Comparison of ENCODE assay signal across 9 cellular contexts in genomic region chr10:110083884-110084283, GRCh38.
DNase-seq lines count a peak whose midpoint lies in the region; ATAC-seq lines count a peak whose summit lies in the region.
"Had no signal": no experiment of that assay in that cellular context is flagged by ENCODE, and none has a peak within 500 bp of the region (broad histone marks: within the 10 kb centered on the region; RNA-seq: fewer than 3 reads in every experiment).

No MANE protein-coding gene starts in this region.

- peaks cover 91 to 93% (median 91%) of the 10 kb centered on the region in 3 donors for H3K4me1 Mint-ChIP-seq in T-cell

- DNase-seq in A172 (ENCODE audit: low spot score) (peak; percentile 2), EH (ENCODE audit: low read depth) (peak; percentile 27), T-cell (no peak), iris pigment epithelial cell (ENCODE audit: low read depth) (peak; percentile 71), DMS114 treated with DMSO at 0.1 percent for 48 hours (lab: John Stamatoyannopoulos, UW; ENCODE audit: unreplicated experiment) (no peak)
- DNase-seq in activated CD4-positive, CD25-positive, alpha-beta regulatory T cell (lab: John Stamatoyannopoulos, UW) = no peak
- DNase-seq: NCI-H526 had no signal

- ATAC-seq in T-cell (replicated peaks in 1 of 4) (no peak), HG02973 (IDR thresholded peaks at IDR 0.05; ENCODE audit: unreplicated experiment) (no peak), HG03108 (IDR thresholded peaks at IDR 0.05; ENCODE audit: unreplicated experiment) (no peak)

- POLR2A ChIA-PET in T-cell (lab: Charles Lee) = interaction anchor here (0.9 to 1.5 kb wide), 4 partner anchors 11 to 76 kb away, joined by 3 to 5 read pairs (median 4); partner anchors contain the start of gene ADD3 (in 1 of the 2)

- H3K27ac Mint-ChIP-seq in T-cell = peak overlapping the region; percentile 57 to 81

- H3K27me3 Mint-ChIP-seq in T-cell = no peaks in the 10 kb centered on the region

- no peaks in the 10 kb centered on the region for H3K9me3 Mint-ChIP-seq in T-cell

- CTCF ChIA-PET in T-cell (lab: Charles Lee) = interaction anchor here in 1 of 2 donors (0.6 to 1.3 kb wide), 5 partner anchors 11 to 120 kb away, joined by 3 to 4 read pairs (median 3); no protein-coding TSS in a partner anchor

- peak overlapping the region in 1 of 3 donors; percentile 27 for H3K4me3 Mint-ChIP-seq in T-cell

- H3K36me3 Mint-ChIP-seq in T-cell = peaks cover 12% of the 10 kb centered on the region

Comparison
In these comparisons a context has a peak if more than half of its experiments do, and no peak if none do; other contexts are left out.
1. DNase-seq: peak in A172 (single experiment), EH (single experiment) and iris pigment epithelial cell (single experiment); none in T-cell (0 of 34), DMS114 treated with DMSO at 0.1 percent for 48 hours (single experiment) and activated CD4-positive, CD25-positive, alpha-beta regulatory T cell (0 of 4).